11 cellular contexts compared by ENCODE assay signal in genomic region chr2:199581935-199582336, GRCh38.
DNase-seq lines count a peak whose midpoint lies in the region; ATAC-seq, FAIRE-seq and TF ChIP-seq lines count a peak whose summit lies in the region.
"Had no signal": no experiment of that assay in that cellular context is flagged by ENCODE, and none has a peak within 500 bp of the region (broad histone marks: within the 10 kb centered on the region; RNA-seq: fewer than 3 reads in every experiment).

No MANE protein-coding gene starts in this region.

- H3K9me3 ChIP-seq in duodenal mucosa (ENCODE audit: control insufficient read depth in 1 of 2, low read length in 2 of 2), result no peaks in the 10 kb centered on the region
- H3K9me3 ChIP-seq: BLaER1 treated with 17β-estradiol and CSF1 and Interleukin-3, amounts not matched to agents 10 nM and 100 nM had no signal

- peaks cover 5% of the 10 kb centered on the region for H3K4me1 Mint-ChIP-seq in activated naive CD8-positive, alpha-beta T cell treated with anti-CD3 and anti-CD28 coated beads, Interleukin-2, amount 10 ng/mL, durations not matched to agents 7 days and 5 days
- no peaks in the 10 kb centered on the region for H3K4me1 Mint-ChIP-seq in activated naive CD8-positive, alpha-beta T cell treated with anti-CD3 and anti-CD28 coated beads for 36 hours
- peaks cover 18% of the 10 kb centered on the region for H3K4me1 Mint-ChIP-seq in mesothelial cell of epicardium
- H3K4me1 Mint-ChIP-seq in natural killer cell, result no peaks in the 10 kb centered on the region

- H3K27ac Mint-ChIP-seq in activated naive CD8-positive, alpha-beta T cell treated with anti-CD3 and anti-CD28 coated beads, Interleukin-2, amount 10 ng/mL, durations not matched to agents 7 days and 5 days, result no peak overlapping the region
- H3K27ac Mint-ChIP-seq in activated naive CD8-positive, alpha-beta T cell treated with anti-CD3 and anti-CD28 coated beads for 36 hours, result no peak overlapping the region
- H3K27ac Mint-ChIP-seq in mesothelial cell of epicardium (peak overlapping the region; percentile 31), natural killer cell (no peak overlapping the region)
- H3K27ac Mint-ChIP-seq: activated T-helper 1 cell treated with anti-CD3 and anti-CD28 coated beads, Interleukin-12 subunit alpha, Interleukin-12 subunit beta, Interleukin-2, Interleukin-4 antibody, amounts not matched to agents 30 ng/mL and 10 ng/mL and 1 ng/mL, durations not matched to agents 14 hours and 24 hours and 36 hours had no signal

- H3K27me3 ChIP-seq in duodenal mucosa (ENCODE audit: control insufficient read depth in 1 of 2, insufficient read depth in 2 of 2, low read length in 2 of 2), result no peaks in the 10 kb centered on the region
- H3K27me3 ChIP-seq: BLaER1 treated with 17β-estradiol and CSF1 and Interleukin-3, amounts not matched to agents 10 nM and 100 nM had no signal

- H3K9ac ChIP-seq in duodenal mucosa (ENCODE audit: low read depth in 1 of 2, low read length in 2 of 2), result no peak overlapping the region
- H3K9ac ChIP-seq: BLaER1 treated with 17β-estradiol and CSF1 and Interleukin-3, amounts not matched to agents 10 nM and 100 nM had no signal

- FAIRE-seq in urothelium cell line (lab: Jason Lieb, UNC), result no peak

- no peak overlapping the region for H3K27ac ChIP-seq in duodenal mucosa (ENCODE audit: low read depth, low read length)
- H3K27ac ChIP-seq: BLaER1 treated with 17β-estradiol and CSF1 and Interleukin-3, amounts not matched to agents 10 nM and 100 nM had no signal

- H3K4me1 ChIP-seq in duodenal mucosa (ENCODE audit: control insufficient read depth in 1 of 2, insufficient read depth in 2 of 2, low read length in 2 of 2), result no peaks in the 10 kb centered on the region
- H3K4me1 ChIP-seq: BLaER1 treated with 17β-estradiol and CSF1 and Interleukin-3, amounts not matched to agents 10 nM and 100 nM had no signal

- peak overlapping the region; percentile 31 to 48 for H3K4me3 ChIP-seq in duodenal mucosa (ENCODE audit: low read depth in 1 of 2, low read length in 2 of 2)
- H3K4me3 ChIP-seq: BLaER1 treated with 17β-estradiol and CSF1 and Interleukin-3, amounts not matched to agents 10 nM and 100 nM had no signal

- H3K36me3 Mint-ChIP-seq in activated naive CD8-positive, alpha-beta T cell treated with anti-CD3 and anti-CD28 coated beads, Interleukin-2, amount 10 ng/mL, durations not matched to agents 7 days and 5 days, result no peaks in the 10 kb centered on the region
- H3K36me3 Mint-ChIP-seq in activated naive CD8-positive, alpha-beta T cell treated with anti-CD3 and anti-CD28 coated beads for 36 hours, result no peaks in the 10 kb centered on the region
- H3K36me3 Mint-ChIP-seq in mesothelial cell of epicardium (no peaks in the 10 kb centered on the region), natural killer cell (no peaks in the 10 kb centered on the region)

- no peaks in the 10 kb centered on the region for H3K9me3 Mint-ChIP-seq in activated naive CD8-positive, alpha-beta T cell treated with anti-CD3 and anti-CD28 coated beads, Interleukin-2, amount 10 ng/mL, durations not matched to agents 7 days and 5 days
- no peaks in the 10 kb centered on the region for H3K9me3 Mint-ChIP-seq in activated naive CD8-positive, alpha-beta T cell treated with anti-CD3 and anti-CD28 coated beads for 36 hours
- H3K9me3 Mint-ChIP-seq in mesothelial cell of epicardium (no peaks in the 10 kb centered on the region), natural killer cell (no peaks in the 10 kb centered on the region)
- H3K9me3 Mint-ChIP-seq: activated T-helper 1 cell treated with anti-CD3 and anti-CD28 coated beads, Interleukin-12 subunit alpha, Interleukin-12 subunit beta, Interleukin-2, Interleukin-4 antibody, amounts not matched to agents 30 ng/mL and 10 ng/mL and 1 ng/mL, durations not matched to agents 14 hours and 24 hours and 36 hours had no signal

- DNase-seq in activated naive CD8-positive, alpha-beta T cell treated with anti-CD3 and anti-CD28 coated beads, Interleukin-2, amount 10 ng/mL, durations not matched to agents 7 days and 5 days, result no peak
- no peak for DNase-seq in activated naive CD8-positive, alpha-beta T cell treated with anti-CD3 and anti-CD28 coated beads for 36 hours
- no peak for DNase-seq in mesothelial cell of epicardium (ENCODE audit: low spot score in 2 of 2, unreplicated experiment in 2 of 2)
- peak; percentile 28 for DNase-seq in urothelium cell line (ENCODE audit: low spot score)
- DNase-seq in natural killer cell, result no peak
- DNase-seq: SIG-M5 had no signal

- peak overlapping the region; percentile 33 for H3K4me3 Mint-ChIP-seq in activated naive CD8-positive, alpha-beta T cell treated with anti-CD3 and anti-CD28 coated beads, Interleukin-2, amount 10 ng/mL, durations not matched to agents 7 days and 5 days
- no peak overlapping the region for H3K4me3 Mint-ChIP-seq in activated naive CD8-positive, alpha-beta T cell treated with anti-CD3 and anti-CD28 coated beads for 36 hours
- peak overlapping the region; percentile 53 for H3K4me3 Mint-ChIP-seq in mesothelial cell of epicardium
- H3K4me3 Mint-ChIP-seq in natural killer cell, result no peak overlapping the region
- H3K4me3 Mint-ChIP-seq: activated T-helper 1 cell treated with anti-CD3 and anti-CD28 coated beads, Interleukin-12 subunit alpha, Interleukin-12 subunit beta, Interleukin-2, Interleukin-4 antibody, amounts not matched to agents 30 ng/mL and 10 ng/mL and 1 ng/mL, durations not matched to agents 14 hours and 24 hours and 36 hours had no signal

- POLR2A ChIA-PET in activated naive CD8-positive, alpha-beta T cell treated with anti-CD3 and anti-CD28 coated beads, Interleukin-2, amount 10 ng/mL, durations not matched to agents 7 days and 5 days (lab: Charles Lee), result no interaction called here

- peaks cover 13% of the 10 kb centered on the region for H3K27me3 Mint-ChIP-seq in activated naive CD8-positive, alpha-beta T cell treated with anti-CD3 and anti-CD28 coated beads, Interleukin-2, amount 10 ng/mL, durations not matched to agents 7 days and 5 days
- peaks cover 12% of the 10 kb centered on the region for H3K27me3 Mint-ChIP-seq in activated naive CD8-positive, alpha-beta T cell treated with anti-CD3 and anti-CD28 coated beads for 36 hours
- H3K27me3 Mint-ChIP-seq in mesothelial cell of epicardium (ENCODE audit: low read depth) (peaks cover 17% of the 10 kb centered on the region), natural killer cell (ENCODE audit: low read depth in 2 of 2) (no peaks in the 10 kb centered on the region)

- no peaks in the 10 kb centered on the region for H3K36me3 ChIP-seq in duodenal mucosa (ENCODE audit: control insufficient read depth in 1 of 2, insufficient read depth in 2 of 2, low read length in 2 of 2)
- H3K36me3 ChIP-seq: BLaER1 treated with 17β-estradiol and CSF1 and Interleukin-3, amounts not matched to agents 10 nM and 100 nM had no signal

- ATAC-seq in activated naive CD8-positive, alpha-beta T cell treated with anti-CD3 and anti-CD28 coated beads, Interleukin-2, amount 10 ng/mL, durations not matched to agents 7 days and 5 days (ENCODE audit: low read depth), result no peak
- ATAC-seq in HG02798 (IDR thresholded peaks at IDR 0.05; ENCODE audit: poor library complexity, unreplicated experiment) (no peak), GM18517 (IDR thresholded peaks at IDR 0.05; ENCODE audit: unreplicated experiment) (no peak), natural killer cell (no peak)

- TF ChIP-seq CTCF in mesothelial cell of epicardium (IDR thresholded peaks at IDR 0.05; ENCODE audit: unreplicated experiment) (no peak), natural killer cell (IDR thresholded peaks at IDR 0.05) (no peak)

- intact Hi-C loops in natural killer cell (cut with micrococcal nuclease), result no loop called here

Comparison
In these comparisons a context has a peak if more than half of its experiments do, and no peak if none do; other contexts are left out.
1. H3K4me3 Mint-ChIP-seq: peak in activated naive CD8-positive, alpha-beta T cell treated with anti-CD3 and anti-CD28 coated beads, Interleukin-2, amount 10 ng/mL, durations not matched to agents 7 days and 5 days (single experiment) and mesothelial cell of epicardium (single experiment); none in activated naive CD8-positive, alpha-beta T cell treated with anti-CD3 and anti-CD28 coated beads for 36 hours (single experiment) and natural killer cell (single experiment).